In the genomic region with DNA sequence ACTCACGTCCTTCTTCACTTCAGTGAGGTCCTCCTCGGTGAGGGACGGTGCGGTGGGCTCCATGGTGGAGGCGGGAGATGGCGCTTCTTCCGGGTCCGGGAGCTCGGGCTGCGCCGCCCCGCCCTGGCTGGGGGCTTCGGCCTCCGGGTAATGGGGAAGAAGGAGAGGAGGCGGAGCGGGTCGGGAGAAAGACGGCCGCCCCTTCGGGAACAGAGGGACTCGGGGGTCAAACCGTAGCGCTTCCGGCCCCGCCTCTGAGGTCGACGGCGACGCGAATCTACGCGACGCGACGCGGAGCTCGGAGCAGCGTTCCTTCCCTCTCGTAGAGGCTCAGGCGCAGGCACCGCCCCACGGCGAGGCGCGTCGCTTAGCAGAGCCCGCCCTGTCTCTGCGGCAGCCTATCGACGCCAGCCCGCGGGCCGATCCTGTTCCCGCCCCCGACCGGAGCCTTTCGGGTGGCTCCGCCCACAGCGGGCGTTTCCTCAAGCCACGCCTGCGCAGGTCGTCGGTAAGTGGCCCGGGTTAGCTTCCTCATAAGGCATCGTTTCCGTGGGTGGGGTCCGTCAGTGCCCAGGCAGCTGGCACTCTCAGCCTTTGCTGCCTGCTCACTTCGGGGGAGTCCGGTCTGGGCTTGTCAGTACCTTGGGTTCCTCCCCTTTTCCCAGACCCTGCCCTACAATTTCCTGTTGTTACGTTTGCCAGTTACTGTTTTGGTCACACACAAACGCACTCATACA, we compare ENCODE assay signal across 1 cellular context.
TF ChIP-seq lines count a peak whose summit lies in the region.

Gene BCL10 (minus strand): TSS at position 343 of the 737 bp plus-strand sequence. CDS start 280 bp downstream, at position 63.

TF ChIP-seq in HepG2, 621 proteins besides CTCF, POLR2A, EP300 and RAD21 (continued from another document and continues in another):
- TF ChIP-seq, protein P1, sequence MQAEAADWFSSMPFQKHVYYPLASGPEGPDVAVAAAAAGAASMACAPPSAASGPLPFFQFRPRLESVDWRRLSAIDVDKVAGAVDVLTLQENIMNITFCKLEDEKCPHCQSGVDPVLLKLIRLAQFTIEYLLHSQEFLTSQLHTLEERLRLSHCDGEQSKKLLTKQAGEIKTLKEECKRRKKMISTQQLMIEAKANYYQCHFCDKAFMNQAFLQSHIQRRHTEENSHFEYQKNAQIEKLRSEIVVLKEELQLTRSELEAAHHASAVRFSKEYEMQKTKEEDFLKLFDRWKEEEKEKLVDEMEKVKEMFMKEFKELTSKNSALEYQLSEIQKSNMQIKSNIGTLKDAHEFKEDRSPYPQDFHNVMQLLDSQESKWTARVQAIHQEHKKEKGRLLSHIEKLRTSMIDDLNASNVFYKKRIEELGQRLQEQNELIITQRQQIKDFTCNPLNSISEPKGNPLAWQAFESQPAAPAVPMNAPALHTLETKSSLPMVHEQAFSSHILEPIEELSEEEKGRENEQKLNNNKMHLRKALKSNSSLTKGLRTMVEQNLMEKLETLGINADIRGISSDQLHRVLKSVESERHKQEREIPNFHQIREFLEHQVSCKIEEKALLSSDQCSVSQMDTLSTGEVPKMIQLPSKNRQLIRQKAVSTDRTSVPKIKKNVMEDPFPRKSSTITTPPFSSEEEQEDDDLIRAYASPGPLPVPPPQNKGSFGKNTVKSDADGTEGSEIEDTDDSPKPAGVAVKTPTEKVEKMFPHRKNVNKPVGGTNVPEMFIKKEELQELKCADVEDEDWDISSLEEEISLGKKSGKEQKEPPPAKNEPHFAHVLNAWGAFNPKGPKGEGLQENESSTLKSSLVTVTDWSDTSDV (CRISPR knock-in tag; IDR thresholded peaks at IDR 0.05): no peak
- TF ChIP-seq REL (CRISPR knock-in tag; conservative IDR thresholded peaks at IDR 0.05) (no peak), MXD3 (CRISPR knock-in tag; IDR thresholded peaks at IDR 0.05) (peak; percentile 89; the same call in 1 of the 2 replicates), SRSF9 (IDR thresholded peaks at IDR 0.05; ENCODE audit: borderline replicate concordance, insufficient read depth, low read depth, low read length, poor library complexity, severe bottlenecking) (no peak), CENPT (CRISPR knock-in tag; IDR thresholded peaks at IDR 0.05; ENCODE audit: low read depth) (no peak), ZNF326 (CRISPR knock-in tag; IDR thresholded peaks at IDR 0.05; ENCODE audit: borderline replicate concordance) (no peak), PPARG (CRISPR knock-in tag; conservative IDR thresholded peaks at IDR 0.05) (peak; percentile 12; the same call in 1 of the 2 replicates), FOXM1 (CRISPR knock-in tag; IDR thresholded peaks at IDR 0.05) (no peak), TAF1 (CRISPR knock-in tag; IDR thresholded peaks at IDR 0.05) (peak; percentile 77; the same call in 1 of the 2 replicates), SMAD1 (CRISPR knock-in tag; IDR thresholded peaks at IDR 0.05; ENCODE audit: borderline replicate concordance, low read depth) (0 out of 2 replicates have a peak, but pooled peaks have one; percentile 48), TBX2 (CRISPR knock-in tag; IDR thresholded peaks at IDR 0.05; ENCODE audit: borderline replicate concordance) (peak; percentile 83), MIER3 (CRISPR knock-in tag; IDR thresholded peaks at IDR 0.05; ENCODE audit: borderline replicate concordance) (no peak), ATF4 (CRISPR knock-in tag; IDR thresholded peaks at IDR 0.05) (0 out of 4 replicates have a peak, but pooled peaks of 1 of the 2 experiments have one; percentile 36), HNRNPL (IDR thresholded peaks at IDR 0.05; ENCODE audit: low read depth, low read length) (no peak), FLYWCH1 (CRISPR knock-in tag; IDR thresholded peaks at IDR 0.05) (peak; percentile 81; the same call in 1 of the 2 replicates), PRPF4 (IDR thresholded peaks at IDR 0.05; ENCODE audit: low read depth, low read length, poor library complexity, severe bottlenecking) (no peak), SALL2 (CRISPR knock-in tag; IDR thresholded peaks at IDR 0.05) (peak; percentile 30; the same call in 1 of the 2 replicates), E2F5 (CRISPR knock-in tag; conservative IDR thresholded peaks at IDR 0.05) (no peak; the same call in 1 of the 2 replicates), FOXA1 (IDR thresholded peaks at IDR 0.05) (no peak), FOXA1 (CRISPR knock-in tag; IDR thresholded peaks at IDR 0.05) (no peak), POLR2AphosphoS2 (IDR thresholded peaks at IDR 0.05; ENCODE audit: low read depth, low read length) (no peak), SIN3A (IDR thresholded peaks at IDR 0.05; ENCODE audit: borderline replicate concordance, low read depth, low read length) (peak; percentile 58; the same call in 1 of the 2 replicates), GFI1 (CRISPR knock-in tag; IDR thresholded peaks at IDR 0.05; ENCODE audit: borderline replicate concordance) (no peak), ZNF619 (CRISPR knock-in tag; IDR thresholded peaks at IDR 0.05) (0 out of 2 replicates have a peak, but pooled peaks have one; percentile 41), ZNF746 (CRISPR knock-in tag; IDR thresholded peaks at IDR 0.05) (0 out of 2 replicates have a peak, but pooled peaks have one; percentile 5), ZNF275 (CRISPR knock-in tag; IDR thresholded peaks at IDR 0.05; ENCODE audit: borderline replicate concordance) (no peak), JUN (CRISPR knock-in tag; IDR thresholded peaks at IDR 0.05) (no peak), TMF1 (CRISPR knock-in tag; IDR thresholded peaks at IDR 0.05; ENCODE audit: low read depth) (peak; percentile 71; the same call in 1 of the 2 replicates), HES4 (CRISPR knock-in tag; IDR thresholded peaks at IDR 0.05; ENCODE audit: borderline replicate concordance) (no peak), HNRNPH1 (optimal IDR thresholded peaks at IDR 0.05; ENCODE audit: low read depth, low read length) (no peak), U2AF1 (optimal IDR thresholded peaks at IDR 0.05; ENCODE audit: low read depth, low read length) (no peak), NFYC (CRISPR knock-in tag; IDR thresholded peaks at IDR 0.05) (peak; percentile 78), THRA (CRISPR knock-in tag; IDR thresholded peaks at IDR 0.05; ENCODE audit: borderline replicate concordance) (peak; percentile 28; the same call in 1 of the 2 replicates), STAT5B (CRISPR knock-in tag; IDR thresholded peaks at IDR 0.05) (no peak), NFE2 (CRISPR knock-in tag; IDR thresholded peaks at IDR 0.05) (no peak), SOX13 (IDR thresholded peaks at IDR 0.05) (no peak), SOX13 (CRISPR knock-in tag; conservative IDR thresholded peaks at IDR 0.05 in 1 of 2, IDR thresholded peaks at IDR 0.05 in 1 of 2) (no peak; a peak in 1 of 4 replicates), AGO2 (optimal IDR thresholded peaks at IDR 0.05; ENCODE audit: low read depth, low read length) (peak; percentile 66), SRSF1 (optimal IDR thresholded peaks at IDR 0.05; ENCODE audit: low read depth, low read length) (peak; percentile 72), ETV6 (CRISPR knock-in tag; conservative IDR thresholded peaks at IDR 0.05) (no peak; the same call in 1 of the 2 replicates), FOXP1 (IDR thresholded peaks at IDR 0.05) (no peak), FOXP1 (CRISPR knock-in tag; IDR thresholded peaks at IDR 0.05) (0 out of 2 replicates have a peak, but pooled peaks have one; percentile 8), ZNF775 (CRISPR knock-in tag; IDR thresholded peaks at IDR 0.05; ENCODE audit: borderline replicate concordance) (no peak), MEIS2 (CRISPR knock-in tag; IDR thresholded peaks at IDR 0.05) (peak; percentile 67; the same call in 1 of the 2 replicates)
- TF ChIP-seq, protein P2, sequence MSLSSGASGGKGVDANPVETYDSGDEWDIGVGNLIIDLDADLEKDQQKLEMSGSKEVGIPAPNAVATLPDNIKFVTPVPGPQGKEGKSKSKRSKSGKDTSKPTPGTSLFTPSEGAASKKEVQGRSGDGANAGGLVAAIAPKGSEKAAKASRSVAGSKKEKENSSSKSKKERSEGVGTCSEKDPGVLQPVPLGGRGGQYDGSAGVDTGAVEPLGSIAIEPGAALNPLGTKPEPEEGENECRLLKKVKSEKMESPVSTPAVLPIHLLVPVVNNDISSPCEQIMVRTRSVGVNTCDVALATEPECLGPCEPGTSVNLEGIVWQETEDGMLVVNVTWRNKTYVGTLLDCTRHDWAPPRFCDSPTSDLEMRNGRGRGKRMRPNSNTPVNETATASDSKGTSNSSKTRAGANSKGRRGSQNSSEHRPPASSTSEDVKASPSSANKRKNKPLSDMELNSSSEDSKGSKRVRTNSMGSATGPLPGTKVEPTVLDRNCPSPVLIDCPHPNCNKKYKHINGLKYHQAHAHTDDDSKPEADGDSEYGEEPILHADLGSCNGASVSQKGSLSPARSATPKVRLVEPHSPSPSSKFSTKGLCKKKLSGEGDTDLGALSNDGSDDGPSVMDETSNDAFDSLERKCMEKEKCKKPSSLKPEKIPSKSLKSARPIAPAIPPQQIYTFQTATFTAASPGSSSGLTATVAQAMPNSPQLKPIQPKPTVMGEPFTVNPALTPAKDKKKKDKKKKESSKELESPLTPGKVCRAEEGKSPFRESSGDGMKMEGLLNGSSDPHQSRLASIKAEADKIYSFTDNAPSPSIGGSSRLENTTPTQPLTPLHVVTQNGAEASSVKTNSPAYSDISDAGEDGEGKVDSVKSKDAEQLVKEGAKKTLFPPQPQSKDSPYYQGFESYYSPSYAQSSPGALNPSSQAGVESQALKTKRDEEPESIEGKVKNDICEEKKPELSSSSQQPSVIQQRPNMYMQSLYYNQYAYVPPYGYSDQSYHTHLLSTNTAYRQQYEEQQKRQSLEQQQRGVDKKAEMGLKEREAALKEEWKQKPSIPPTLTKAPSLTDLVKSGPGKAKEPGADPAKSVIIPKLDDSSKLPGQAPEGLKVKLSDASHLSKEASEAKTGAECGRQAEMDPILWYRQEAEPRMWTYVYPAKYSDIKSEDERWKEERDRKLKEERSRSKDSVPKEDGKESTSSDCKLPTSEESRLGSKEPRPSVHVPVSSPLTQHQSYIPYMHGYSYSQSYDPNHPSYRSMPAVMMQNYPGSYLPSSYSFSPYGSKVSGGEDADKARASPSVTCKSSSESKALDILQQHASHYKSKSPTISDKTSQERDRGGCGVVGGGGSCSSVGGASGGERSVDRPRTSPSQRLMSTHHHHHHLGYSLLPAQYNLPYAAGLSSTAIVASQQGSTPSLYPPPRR (CRISPR knock-in tag; IDR thresholded peaks at IDR 0.05; ENCODE audit: borderline replicate concordance): no peak
- TF ChIP-seq, protein P3, sequence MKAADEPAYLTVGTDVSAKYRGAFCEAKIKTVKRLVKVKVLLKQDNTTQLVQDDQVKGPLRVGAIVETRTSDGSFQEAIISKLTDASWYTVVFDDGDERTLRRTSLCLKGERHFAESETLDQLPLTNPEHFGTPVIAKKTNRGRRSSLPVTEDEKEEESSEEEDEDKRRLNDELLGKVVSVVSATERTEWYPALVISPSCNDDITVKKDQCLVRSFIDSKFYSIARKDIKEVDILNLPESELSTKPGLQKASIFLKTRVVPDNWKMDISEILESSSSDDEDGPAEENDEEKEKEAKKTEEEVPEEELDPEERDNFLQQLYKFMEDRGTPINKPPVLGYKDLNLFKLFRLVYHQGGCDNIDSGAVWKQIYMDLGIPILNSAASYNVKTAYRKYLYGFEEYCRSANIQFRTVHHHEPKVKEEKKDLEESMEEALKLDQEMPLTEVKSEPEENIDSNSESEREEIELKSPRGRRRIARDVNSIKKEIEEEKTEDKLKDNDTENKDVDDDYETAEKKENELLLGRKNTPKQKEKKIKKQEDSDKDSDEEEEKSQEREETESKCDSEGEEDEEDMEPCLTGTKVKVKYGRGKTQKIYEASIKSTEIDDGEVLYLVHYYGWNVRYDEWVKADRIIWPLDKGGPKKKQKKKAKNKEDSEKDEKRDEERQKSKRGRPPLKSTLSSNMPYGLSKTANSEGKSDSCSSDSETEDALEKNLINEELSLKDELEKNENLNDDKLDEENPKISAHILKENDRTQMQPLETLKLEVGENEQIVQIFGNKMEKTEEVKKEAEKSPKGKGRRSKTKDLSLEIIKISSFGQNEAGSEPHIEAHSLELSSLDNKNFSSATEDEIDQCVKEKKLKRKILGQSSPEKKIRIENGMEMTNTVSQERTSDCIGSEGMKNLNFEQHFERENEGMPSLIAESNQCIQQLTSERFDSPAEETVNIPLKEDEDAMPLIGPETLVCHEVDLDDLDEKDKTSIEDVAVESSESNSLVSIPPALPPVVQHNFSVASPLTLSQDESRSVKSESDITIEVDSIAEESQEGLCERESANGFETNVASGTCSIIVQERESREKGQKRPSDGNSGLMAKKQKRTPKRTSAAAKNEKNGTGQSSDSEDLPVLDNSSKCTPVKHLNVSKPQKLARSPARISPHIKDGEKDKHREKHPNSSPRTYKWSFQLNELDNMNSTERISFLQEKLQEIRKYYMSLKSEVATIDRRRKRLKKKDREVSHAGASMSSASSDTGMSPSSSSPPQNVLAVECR (CRISPR knock-in tag; IDR thresholded peaks at IDR 0.05; ENCODE audit: borderline replicate concordance): peak; percentile 93
